1 cellular context compared by ENCODE assay signal in the genomic region with DNA sequence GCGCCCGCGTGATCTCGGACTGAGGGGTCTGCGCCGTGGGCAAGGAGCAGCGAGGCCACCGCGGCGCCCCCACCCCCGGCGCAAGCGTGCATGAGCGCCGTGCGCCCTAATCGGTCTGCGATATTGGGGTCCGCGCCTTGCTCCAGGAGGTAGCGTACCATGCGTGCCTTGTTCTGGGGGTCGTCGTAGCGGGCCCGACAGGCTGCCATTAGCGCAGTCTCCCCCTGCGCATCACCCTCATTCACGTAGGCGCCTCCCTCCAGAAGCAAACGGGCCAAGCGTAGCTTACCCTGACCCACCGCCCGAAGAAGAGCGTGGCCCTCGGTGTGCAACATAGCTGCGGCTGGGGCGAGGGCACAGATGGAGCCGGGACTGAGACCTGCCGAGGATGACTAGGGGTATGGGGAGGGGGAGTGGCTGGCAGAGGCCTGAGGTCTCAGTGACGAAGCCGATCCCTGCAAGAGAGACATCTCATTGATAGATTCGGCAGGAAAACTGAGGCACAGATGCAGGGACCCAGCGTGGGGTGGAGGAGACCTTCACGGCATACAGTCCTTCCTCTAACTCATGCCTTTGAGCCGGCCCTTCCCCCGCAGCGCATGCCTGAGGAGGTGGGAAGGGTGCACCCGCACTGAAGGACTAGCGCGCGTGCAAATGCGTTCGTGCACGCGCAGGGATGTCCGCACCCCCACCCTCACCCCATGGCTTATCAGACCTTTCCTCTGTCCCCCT.
TF ChIP-seq lines count a peak whose summit lies in the region.

No MANE protein-coding gene starts in this region.

TF ChIP-seq in HepG2, 621 proteins besides CTCF, POLR2A, EP300 and RAD21 (continued from another document and continues in another):
- TF ChIP-seq, protein P1, sequence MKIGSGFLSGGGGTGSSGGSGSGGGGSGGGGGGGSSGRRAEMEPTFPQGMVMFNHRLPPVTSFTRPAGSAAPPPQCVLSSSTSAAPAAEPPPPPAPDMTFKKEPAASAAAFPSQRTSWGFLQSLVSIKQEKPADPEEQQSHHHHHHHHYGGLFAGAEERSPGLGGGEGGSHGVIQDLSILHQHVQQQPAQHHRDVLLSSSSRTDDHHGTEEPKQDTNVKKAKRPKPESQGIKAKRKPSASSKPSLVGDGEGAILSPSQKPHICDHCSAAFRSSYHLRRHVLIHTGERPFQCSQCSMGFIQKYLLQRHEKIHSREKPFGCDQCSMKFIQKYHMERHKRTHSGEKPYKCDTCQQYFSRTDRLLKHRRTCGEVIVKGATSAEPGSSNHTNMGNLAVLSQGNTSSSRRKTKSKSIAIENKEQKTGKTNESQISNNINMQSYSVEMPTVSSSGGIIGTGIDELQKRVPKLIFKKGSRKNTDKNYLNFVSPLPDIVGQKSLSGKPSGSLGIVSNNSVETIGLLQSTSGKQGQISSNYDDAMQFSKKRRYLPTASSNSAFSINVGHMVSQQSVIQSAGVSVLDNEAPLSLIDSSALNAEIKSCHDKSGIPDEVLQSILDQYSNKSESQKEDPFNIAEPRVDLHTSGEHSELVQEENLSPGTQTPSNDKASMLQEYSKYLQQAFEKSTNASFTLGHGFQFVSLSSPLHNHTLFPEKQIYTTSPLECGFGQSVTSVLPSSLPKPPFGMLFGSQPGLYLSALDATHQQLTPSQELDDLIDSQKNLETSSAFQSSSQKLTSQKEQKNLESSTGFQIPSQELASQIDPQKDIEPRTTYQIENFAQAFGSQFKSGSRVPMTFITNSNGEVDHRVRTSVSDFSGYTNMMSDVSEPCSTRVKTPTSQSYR (CRISPR knock-in tag; IDR thresholded peaks at IDR 0.05; ENCODE audit: borderline replicate concordance): 0 out of 2 replicates have a peak, but pooled peaks have one; percentile 28
- no peak for TF ChIP-seq GABPA (IDR thresholded peaks at IDR 0.05; ENCODE audit: low read depth, low read length)
- TF ChIP-seq GABPA (CRISPR knock-in tag; IDR thresholded peaks at IDR 0.05; ENCODE audit: low read depth): no peak
- TF ChIP-seq ZNF383 (CRISPR knock-in tag; IDR thresholded peaks at IDR 0.05; ENCODE audit: borderline replicate concordance): no peak
- TF ChIP-seq, protein P2, sequence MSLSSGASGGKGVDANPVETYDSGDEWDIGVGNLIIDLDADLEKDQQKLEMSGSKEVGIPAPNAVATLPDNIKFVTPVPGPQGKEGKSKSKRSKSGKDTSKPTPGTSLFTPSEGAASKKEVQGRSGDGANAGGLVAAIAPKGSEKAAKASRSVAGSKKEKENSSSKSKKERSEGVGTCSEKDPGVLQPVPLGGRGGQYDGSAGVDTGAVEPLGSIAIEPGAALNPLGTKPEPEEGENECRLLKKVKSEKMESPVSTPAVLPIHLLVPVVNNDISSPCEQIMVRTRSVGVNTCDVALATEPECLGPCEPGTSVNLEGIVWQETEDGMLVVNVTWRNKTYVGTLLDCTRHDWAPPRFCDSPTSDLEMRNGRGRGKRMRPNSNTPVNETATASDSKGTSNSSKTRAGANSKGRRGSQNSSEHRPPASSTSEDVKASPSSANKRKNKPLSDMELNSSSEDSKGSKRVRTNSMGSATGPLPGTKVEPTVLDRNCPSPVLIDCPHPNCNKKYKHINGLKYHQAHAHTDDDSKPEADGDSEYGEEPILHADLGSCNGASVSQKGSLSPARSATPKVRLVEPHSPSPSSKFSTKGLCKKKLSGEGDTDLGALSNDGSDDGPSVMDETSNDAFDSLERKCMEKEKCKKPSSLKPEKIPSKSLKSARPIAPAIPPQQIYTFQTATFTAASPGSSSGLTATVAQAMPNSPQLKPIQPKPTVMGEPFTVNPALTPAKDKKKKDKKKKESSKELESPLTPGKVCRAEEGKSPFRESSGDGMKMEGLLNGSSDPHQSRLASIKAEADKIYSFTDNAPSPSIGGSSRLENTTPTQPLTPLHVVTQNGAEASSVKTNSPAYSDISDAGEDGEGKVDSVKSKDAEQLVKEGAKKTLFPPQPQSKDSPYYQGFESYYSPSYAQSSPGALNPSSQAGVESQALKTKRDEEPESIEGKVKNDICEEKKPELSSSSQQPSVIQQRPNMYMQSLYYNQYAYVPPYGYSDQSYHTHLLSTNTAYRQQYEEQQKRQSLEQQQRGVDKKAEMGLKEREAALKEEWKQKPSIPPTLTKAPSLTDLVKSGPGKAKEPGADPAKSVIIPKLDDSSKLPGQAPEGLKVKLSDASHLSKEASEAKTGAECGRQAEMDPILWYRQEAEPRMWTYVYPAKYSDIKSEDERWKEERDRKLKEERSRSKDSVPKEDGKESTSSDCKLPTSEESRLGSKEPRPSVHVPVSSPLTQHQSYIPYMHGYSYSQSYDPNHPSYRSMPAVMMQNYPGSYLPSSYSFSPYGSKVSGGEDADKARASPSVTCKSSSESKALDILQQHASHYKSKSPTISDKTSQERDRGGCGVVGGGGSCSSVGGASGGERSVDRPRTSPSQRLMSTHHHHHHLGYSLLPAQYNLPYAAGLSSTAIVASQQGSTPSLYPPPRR (CRISPR knock-in tag; IDR thresholded peaks at IDR 0.05; ENCODE audit: borderline replicate concordance): 0 out of 2 replicates have a peak, but pooled peaks have one; percentile 16
- TF ChIP-seq, protein P3, sequence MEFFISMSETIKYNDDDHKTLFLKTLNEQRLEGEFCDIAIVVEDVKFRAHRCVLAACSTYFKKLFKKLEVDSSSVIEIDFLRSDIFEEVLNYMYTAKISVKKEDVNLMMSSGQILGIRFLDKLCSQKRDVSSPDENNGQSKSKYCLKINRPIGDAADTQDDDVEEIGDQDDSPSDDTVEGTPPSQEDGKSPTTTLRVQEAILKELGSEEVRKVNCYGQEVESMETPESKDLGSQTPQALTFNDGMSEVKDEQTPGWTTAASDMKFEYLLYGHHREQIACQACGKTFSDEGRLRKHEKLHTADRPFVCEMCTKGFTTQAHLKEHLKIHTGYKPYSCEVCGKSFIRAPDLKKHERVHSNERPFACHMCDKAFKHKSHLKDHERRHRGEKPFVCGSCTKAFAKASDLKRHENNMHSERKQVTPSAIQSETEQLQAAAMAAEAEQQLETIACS (CRISPR knock-in tag; IDR thresholded peaks at IDR 0.05): peak; percentile 80
- TF ChIP-seq, protein P4, sequence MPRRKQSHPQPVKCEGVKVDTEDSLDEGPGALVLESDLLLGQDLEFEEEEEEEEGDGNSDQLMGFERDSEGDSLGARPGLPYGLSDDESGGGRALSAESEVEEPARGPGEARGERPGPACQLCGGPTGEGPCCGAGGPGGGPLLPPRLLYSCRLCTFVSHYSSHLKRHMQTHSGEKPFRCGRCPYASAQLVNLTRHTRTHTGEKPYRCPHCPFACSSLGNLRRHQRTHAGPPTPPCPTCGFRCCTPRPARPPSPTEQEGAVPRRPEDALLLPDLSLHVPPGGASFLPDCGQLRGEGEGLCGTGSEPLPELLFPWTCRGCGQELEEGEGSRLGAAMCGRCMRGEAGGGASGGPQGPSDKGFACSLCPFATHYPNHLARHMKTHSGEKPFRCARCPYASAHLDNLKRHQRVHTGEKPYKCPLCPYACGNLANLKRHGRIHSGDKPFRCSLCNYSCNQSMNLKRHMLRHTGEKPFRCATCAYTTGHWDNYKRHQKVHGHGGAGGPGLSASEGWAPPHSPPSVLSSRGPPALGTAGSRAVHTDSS (CRISPR knock-in tag; conservative IDR thresholded peaks at IDR 0.05): no peak
- TF ChIP-seq ZNF207 (IDR thresholded peaks at IDR 0.05; ENCODE audit: borderline replicate concordance): no peak
- TF ChIP-seq CENPX (CRISPR knock-in tag; IDR thresholded peaks at IDR 0.05): no peak
- no peak for TF ChIP-seq ERF (CRISPR knock-in tag; IDR thresholded peaks at IDR 0.05)
- TF ChIP-seq SALL2 (CRISPR knock-in tag; IDR thresholded peaks at IDR 0.05): no peak
- no peak for TF ChIP-seq RELA (CRISPR knock-in tag; IDR thresholded peaks at IDR 0.05)
- no peak for TF ChIP-seq ATRX (CRISPR knock-in tag; IDR thresholded peaks at IDR 0.05; ENCODE audit: borderline replicate concordance)
- TF ChIP-seq TGIF2 (CRISPR knock-in tag; IDR thresholded peaks at IDR 0.05): no peak
- TF ChIP-seq, protein P5, sequence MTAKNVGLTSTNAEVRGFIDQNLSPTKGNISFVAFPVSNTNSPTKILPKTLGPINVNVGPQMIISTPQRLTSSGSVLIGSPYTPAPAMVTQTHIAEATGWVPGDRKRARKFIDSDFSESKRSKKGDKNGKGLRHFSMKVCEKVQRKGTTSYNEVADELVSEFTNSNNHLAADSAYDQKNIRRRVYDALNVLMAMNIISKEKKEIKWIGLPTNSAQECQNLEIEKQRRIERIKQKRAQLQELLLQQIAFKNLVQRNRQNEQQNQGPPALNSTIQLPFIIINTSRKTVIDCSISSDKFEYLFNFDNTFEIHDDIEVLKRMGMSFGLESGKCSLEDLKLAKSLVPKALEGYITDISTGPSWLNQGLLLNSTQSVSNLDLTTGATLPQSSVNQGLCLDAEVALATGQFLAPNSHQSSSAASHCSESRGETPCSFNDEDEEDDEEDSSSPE (CRISPR knock-in tag; IDR thresholded peaks at IDR 0.05): no peak
- TF ChIP-seq ZNF335 (CRISPR knock-in tag; IDR thresholded peaks at IDR 0.05): no peak
- TF ChIP-seq ZNF264 (CRISPR knock-in tag; IDR thresholded peaks at IDR 0.05): no peak
- no peak for TF ChIP-seq ZNF432 (CRISPR knock-in tag; IDR thresholded peaks at IDR 0.05; ENCODE audit: borderline replicate concordance)
- TF ChIP-seq PAF1 (CRISPR knock-in tag; IDR thresholded peaks at IDR 0.05): no peak
- TF ChIP-seq, protein P6, sequence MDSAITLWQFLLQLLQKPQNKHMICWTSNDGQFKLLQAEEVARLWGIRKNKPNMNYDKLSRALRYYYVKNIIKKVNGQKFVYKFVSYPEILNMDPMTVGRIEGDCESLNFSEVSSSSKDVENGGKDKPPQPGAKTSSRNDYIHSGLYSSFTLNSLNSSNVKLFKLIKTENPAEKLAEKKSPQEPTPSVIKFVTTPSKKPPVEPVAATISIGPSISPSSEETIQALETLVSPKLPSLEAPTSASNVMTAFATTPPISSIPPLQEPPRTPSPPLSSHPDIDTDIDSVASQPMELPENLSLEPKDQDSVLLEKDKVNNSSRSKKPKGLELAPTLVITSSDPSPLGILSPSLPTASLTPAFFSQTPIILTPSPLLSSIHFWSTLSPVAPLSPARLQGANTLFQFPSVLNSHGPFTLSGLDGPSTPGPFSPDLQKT (CRISPR knock-in tag; IDR thresholded peaks at IDR 0.05; ENCODE audit: borderline replicate concordance): no peak
- TF ChIP-seq, protein P7, sequence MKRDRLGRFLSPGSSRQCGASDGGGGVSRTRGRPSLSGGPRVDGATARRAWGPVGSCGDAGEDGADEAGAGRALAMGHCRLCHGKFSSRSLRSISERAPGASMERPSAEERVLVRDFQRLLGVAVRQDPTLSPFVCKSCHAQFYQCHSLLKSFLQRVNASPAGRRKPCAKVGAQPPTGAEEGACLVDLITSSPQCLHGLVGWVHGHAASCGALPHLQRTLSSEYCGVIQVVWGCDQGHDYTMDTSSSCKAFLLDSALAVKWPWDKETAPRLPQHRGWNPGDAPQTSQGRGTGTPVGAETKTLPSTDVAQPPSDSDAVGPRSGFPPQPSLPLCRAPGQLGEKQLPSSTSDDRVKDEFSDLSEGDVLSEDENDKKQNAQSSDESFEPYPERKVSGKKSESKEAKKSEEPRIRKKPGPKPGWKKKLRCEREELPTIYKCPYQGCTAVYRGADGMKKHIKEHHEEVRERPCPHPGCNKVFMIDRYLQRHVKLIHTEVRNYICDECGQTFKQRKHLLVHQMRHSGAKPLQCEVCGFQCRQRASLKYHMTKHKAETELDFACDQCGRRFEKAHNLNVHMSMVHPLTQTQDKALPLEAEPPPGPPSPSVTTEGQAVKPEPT (CRISPR knock-in tag; IDR thresholded peaks at IDR 0.05; ENCODE audit: low read depth): no peak
- no peak for TF ChIP-seq KDM4B (CRISPR knock-in tag; IDR thresholded peaks at IDR 0.05)
- peak; percentile 46; the same call in 1 of the 2 replicates for TF ChIP-seq GTF3A (CRISPR knock-in tag; conservative IDR thresholded peaks at IDR 0.05)
- TF ChIP-seq, protein P8, sequence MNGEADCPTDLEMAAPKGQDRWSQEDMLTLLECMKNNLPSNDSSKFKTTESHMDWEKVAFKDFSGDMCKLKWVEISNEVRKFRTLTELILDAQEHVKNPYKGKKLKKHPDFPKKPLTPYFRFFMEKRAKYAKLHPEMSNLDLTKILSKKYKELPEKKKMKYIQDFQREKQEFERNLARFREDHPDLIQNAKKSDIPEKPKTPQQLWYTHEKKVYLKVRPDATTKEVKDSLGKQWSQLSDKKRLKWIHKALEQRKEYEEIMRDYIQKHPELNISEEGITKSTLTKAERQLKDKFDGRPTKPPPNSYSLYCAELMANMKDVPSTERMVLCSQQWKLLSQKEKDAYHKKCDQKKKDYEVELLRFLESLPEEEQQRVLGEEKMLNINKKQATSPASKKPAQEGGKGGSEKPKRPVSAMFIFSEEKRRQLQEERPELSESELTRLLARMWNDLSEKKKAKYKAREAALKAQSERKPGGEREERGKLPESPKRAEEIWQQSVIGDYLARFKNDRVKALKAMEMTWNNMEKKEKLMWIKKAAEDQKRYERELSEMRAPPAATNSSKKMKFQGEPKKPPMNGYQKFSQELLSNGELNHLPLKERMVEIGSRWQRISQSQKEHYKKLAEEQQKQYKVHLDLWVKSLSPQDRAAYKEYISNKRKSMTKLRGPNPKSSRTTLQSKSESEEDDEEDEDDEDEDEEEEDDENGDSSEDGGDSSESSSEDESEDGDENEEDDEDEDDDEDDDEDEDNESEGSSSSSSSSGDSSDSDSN (CRISPR knock-in tag; IDR thresholded peaks at IDR 0.05): peak; percentile 42; the same call in 1 of the 2 replicates
- TF ChIP-seq ZKSCAN1 (IDR thresholded peaks at IDR 0.05; ENCODE audit: low read length): no peak
- TF ChIP-seq, protein P9, sequence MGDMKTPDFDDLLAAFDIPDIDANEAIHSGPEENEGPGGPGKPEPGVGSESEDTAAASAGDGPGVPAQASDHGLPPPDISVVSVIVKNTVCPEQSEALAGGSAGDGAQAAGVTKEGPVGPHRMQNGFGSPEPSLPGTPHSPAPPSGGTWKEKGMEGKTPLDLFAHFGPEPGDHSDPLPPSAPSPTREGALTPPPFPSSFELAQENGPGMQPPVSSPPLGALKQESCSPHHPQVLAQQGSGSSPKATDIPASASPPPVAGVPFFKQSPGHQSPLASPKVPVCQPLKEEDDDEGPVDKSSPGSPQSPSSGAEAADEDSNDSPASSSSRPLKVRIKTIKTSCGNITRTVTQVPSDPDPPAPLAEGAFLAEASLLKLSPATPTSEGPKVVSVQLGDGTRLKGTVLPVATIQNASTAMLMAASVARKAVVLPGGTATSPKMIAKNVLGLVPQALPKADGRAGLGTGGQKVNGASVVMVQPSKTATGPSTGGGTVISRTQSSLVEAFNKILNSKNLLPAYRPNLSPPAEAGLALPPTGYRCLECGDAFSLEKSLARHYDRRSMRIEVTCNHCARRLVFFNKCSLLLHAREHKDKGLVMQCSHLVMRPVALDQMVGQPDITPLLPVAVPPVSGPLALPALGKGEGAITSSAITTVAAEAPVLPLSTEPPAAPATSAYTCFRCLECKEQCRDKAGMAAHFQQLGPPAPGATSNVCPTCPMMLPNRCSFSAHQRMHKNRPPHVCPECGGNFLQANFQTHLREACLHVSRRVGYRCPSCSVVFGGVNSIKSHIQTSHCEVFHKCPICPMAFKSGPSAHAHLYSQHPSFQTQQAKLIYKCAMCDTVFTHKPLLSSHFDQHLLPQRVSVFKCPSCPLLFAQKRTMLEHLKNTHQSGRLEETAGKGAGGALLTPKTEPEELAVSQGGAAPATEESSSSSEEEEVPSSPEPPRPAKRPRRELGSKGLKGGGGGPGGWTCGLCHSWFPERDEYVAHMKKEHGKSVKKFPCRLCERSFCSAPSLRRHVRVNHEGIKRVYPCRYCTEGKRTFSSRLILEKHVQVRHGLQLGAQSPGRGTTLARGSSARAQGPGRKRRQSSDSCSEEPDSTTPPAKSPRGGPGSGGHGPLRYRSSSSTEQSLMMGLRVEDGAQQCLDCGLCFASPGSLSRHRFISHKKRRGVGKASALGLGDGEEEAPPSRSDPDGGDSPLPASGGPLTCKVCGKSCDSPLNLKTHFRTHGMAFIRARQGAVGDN (CRISPR knock-in tag; IDR thresholded peaks at IDR 0.05): peak; percentile 62
